2 cellular contexts compared by ENCODE assay signal in the genomic region with DNA sequence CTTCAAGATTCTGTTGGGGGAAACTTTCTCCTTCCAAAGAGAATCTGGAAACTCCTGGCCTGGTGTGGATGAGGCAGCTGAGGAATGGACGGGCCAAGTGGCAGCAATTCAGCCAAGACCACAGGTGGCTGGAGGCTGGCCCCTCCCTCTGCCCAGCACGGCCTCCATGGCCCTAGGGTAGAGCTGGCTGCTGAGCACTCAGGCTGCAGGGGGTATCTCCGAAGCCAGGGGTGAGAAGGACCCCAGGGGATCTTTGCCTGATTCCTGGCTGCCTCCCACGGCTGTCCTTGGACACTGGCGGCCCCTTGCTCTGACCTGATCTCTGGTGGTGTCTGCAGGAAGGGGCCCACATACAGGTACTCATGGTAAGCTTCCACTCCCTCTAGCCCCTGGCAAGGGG.
TF ChIP-seq lines count a peak whose summit lies in the region.

No MANE protein-coding gene starts in this region.

TF ChIP-seq in IMR-90, 13 proteins besides CTCF, POLR2A, EP300 and RAD21 (continued from another document):
- TF ChIP-seq, protein P1, sequence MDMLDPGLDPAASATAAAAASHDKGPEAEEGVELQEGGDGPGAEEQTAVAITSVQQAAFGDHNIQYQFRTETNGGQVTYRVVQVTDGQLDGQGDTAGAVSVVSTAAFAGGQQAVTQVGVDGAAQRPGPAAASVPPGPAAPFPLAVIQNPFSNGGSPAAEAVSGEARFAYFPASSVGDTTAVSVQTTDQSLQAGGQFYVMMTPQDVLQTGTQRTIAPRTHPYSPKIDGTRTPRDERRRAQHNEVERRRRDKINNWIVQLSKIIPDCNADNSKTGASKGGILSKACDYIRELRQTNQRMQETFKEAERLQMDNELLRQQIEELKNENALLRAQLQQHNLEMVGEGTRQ (IDR thresholded peaks at IDR 0.05; ENCODE audit: low read depth, low read length): no peak
- TF ChIP-seq RCOR1 (IDR thresholded peaks at IDR 0.05; ENCODE audit: insufficient replicate concordance, low read length) (no peak), FOS (IDR thresholded peaks at IDR 0.05; ENCODE audit: low read depth, low read length) (no peak), NFE2L2 (IDR thresholded peaks at IDR 0.05; ENCODE audit: low read depth, low read length) (no peak), SMC3 (IDR thresholded peaks at IDR 0.05; ENCODE audit: low read depth, low read length) (no peak), CHD1 (IDR thresholded peaks at IDR 0.05; ENCODE audit: low read depth, low read length) (no peak)

TF ChIP-seq in HEK293T, 16 proteins besides CTCF, POLR2A, EP300 and RAD21 (continued from another document):
- no peak for TF ChIP-seq LEF1 (IDR thresholded peaks at IDR 0.05; ENCODE audit: borderline replicate concordance)
- no peak for TF ChIP-seq CTBP1 (IDR thresholded peaks at IDR 0.05; ENCODE audit: borderline replicate concordance)
- no peak for TF ChIP-seq TARDBP (IDR thresholded peaks at IDR 0.05)
- no peak for TF ChIP-seq FOXM1 (IDR thresholded peaks at IDR 0.05; ENCODE audit: borderline replicate concordance)
- TF ChIP-seq ELF4 (IDR thresholded peaks at IDR 0.05): no peak
- TF ChIP-seq FOXK2 (IDR thresholded peaks at IDR 0.05): no peak
TF ChIP-seq in HEK293T: peak in this region for 0.
